8 cellular contexts compared by ENCODE assay signal in genomic region chr13:45464687-45465453, GRCh38. TPM values are rescaled to one million over a fixed set of nuclear protein-coding genes. Genes with fewer than 3 reads are reported as not detected.
DNase-seq lines count a peak whose midpoint lies in the region; ATAC-seq lines count a peak whose summit lies in the region.

TSS of gene COG3 (plus strand) at chr13:45464939. CDS start at chr13:45465037, 98 bp downstream.

- peak within 1 kb of the TSS; percentile 82 for H3K4me3 ChIP-seq in effector memory CD4-positive, alpha-beta T cell (ENCODE audit: insufficient read depth, low read depth, low read length, poor library complexity, severe bottlenecking)

- no peaks in the 10 kb centered on the region for H3K27me3 ChIP-seq in effector memory CD4-positive, alpha-beta T cell (replicated peaks; ENCODE audit: control insufficient read depth, insufficient read depth, low read length, poor library complexity, severe bottlenecking)

- peak; percentile 91 for ATAC-seq in GM21360 (IDR thresholded peaks at IDR 0.05; ENCODE audit: unreplicated experiment)

- DNase-seq in COR-L47 (lab: John Stamatoyannopoulos, UW) (peak; percentile 98), HT1080 (ENCODE audit: low read depth) (peak; percentile 98), NOMO-1 treated with DMSO at 0.1 percent for 48 hours (lab: John Stamatoyannopoulos, UW; ENCODE audit: unreplicated experiment) (peak; percentile 96), lung microvascular endothelial cell (ENCODE audit: low read depth in 2 of 2) (peak; percentile 96)
- DNase-seq in activated CD8-positive, alpha-beta memory T cell treated with anti-CD3 and anti-CD28 coated beads for 4 hours (ENCODE audit: low read depth in 2 of 2), result peak; percentile 89 to 91
- DNase-seq in effector memory CD4-positive, alpha-beta T cell, result peak; percentile 93 to 95 (median 95)
- DNase-seq in stimulated activated CD4-positive, alpha-beta T cell treated with anti-CD3 and anti-CD28 coated beads, TNF-alpha, amount 100 ng/mL, for 48 hours (ENCODE audit: low read depth in 3 of 3), result peak; percentile 87 to 93 (median 92)

- H3K36me3 ChIP-seq in effector memory CD4-positive, alpha-beta T cell (ENCODE audit: control insufficient read depth, insufficient read depth, low read length), result no peaks in the 10 kb centered on the region

- H3K9me3 ChIP-seq in effector memory CD4-positive, alpha-beta T cell (ENCODE audit: control insufficient read depth, low read length), result no peaks in the 10 kb centered on the region

- peaks cover 15% of the 10 kb centered on the region for H3K4me1 ChIP-seq in effector memory CD4-positive, alpha-beta T cell (ENCODE audit: control insufficient read depth, insufficient read depth, low read length, poor library complexity, severe bottlenecking)

- peak within 1 kb of the TSS; percentile 86 for H3K27ac ChIP-seq in effector memory CD4-positive, alpha-beta T cell (ENCODE audit: insufficient read depth, low read length, poor library complexity, severe bottlenecking)

RNA-seq across cellular contexts. Expression of gene COG3, which starts in this region (rescaled TPM):
- 30.5 and 42.1 TPM in 2 replicates for total RNA-seq in HT1080 (2014; rRNA removed; shearing (Covaris generic))
- polyA plus RNA-seq in HT1080 (2015; cell fraction: cytosol; rRNA removed), result 28.6 and 31.2 TPM in 2 replicates
- 49.5 and 55.7 TPM in 2 replicates for polyA plus RNA-seq in HT1080 (2015; cell fraction: nucleus; rRNA removed)
- 20.9 and 22.2 TPM in 2 replicates for total RNA-seq in lung microvascular endothelial cell

Comparison
In these comparisons a context has a peak if more than half of its experiments do, and no peak if none do; other contexts are left out.
1. Peak in every context shown above with its lines: DNase-seq, ATAC-seq, H3K4me3 ChIP-seq and H3K27ac ChIP-seq.